8 cellular contexts compared by ENCODE assay signal in the genomic region with DNA sequence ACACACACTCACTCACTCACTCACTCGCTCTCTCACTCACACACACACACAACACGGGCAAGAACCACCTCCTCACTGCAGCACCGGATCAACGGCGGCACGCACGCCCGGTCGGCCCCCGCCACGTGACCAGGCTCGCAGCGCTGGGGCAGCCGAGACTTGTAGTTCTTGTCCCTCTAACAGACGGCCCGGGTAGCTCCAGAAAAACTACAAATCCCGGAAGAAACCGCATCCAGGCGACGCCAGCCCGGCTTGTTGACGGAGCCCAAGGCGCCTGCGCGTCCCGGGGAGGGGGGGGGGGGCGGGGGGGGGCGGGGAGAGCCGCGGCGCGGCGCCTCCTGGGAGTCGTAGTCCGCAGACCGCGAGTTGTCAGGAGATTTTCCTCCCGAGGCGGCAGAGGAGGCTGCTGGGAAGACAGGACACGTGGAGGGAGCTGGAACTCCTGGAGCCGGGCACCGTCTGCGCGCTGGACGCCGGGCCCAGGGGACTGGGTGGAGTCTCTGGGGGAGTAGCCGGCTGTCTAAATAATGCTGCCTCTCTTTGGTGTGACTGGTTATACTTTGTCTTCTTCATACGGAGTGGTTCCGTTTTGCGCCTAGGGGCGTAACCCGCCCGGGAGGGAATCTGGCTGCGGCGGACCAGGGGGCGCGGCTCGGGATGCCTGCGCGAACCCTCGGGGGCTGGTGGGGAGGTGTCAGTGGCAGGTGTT. TPM values are rescaled to one million over a fixed set of nuclear protein-coding genes. Genes with fewer than 3 reads are reported as not detected.
DNase-seq lines count a peak whose midpoint lies in the region; ATAC-seq and TF ChIP-seq lines count a peak whose summit lies in the region.

A gene with protein sequence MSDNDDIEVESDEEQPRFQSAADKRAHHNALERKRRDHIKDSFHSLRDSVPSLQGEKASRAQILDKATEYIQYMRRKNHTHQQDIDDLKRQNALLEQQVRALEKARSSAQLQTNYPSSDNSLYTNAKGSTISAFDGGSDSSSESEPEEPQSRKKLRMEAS (minus strand): TSS at position 77 of the 709 bp plus-strand sequence. CDS start 178 bp downstream, outside the sequence.

- H3K9me3 Mint-ChIP-seq in activated CD4-positive, alpha-beta memory T cell treated with anti-CD3 and anti-CD28 coated beads for 36 hours = no peaks in the 10 kb centered on the region

- POLR2A ChIA-PET in activated CD4-positive, alpha-beta memory T cell treated with anti-CD3 and anti-CD28 coated beads for 36 hours (lab: Charles Lee) = interaction anchor here (0.6 to 0.9 kb wide), 2 partner anchors 19 to 103 kb away, joined by 3 read pairs; no protein-coding TSS in a partner anchor

- H3K4me3 ChIP-seq in dorsolateral prefrontal cortex (peak within 1 kb of the TSS; percentile 74 to 100 (median 93)), liver (ENCODE audit: low read depth in 1 of 3, low read length in 3 of 3) (peak within 1 kb of the TSS; percentile 86 to 94 (median 92))

- peak within 1 kb of the TSS; percentile 82 to 84 for H3K9ac ChIP-seq in liver (ENCODE audit: low read depth in 1 of 2, low read length in 2 of 2)

- TF ChIP-seq RAD21 in liver (IDR thresholded peaks at IDR 0.05) = no peak

- H3K9me3 ChIP-seq in liver (ENCODE audit: control insufficient read depth in 4 of 4, low read length in 3 of 4) = no peaks in the 10 kb centered on the region

- H3K36me3 Mint-ChIP-seq in activated CD4-positive, alpha-beta memory T cell treated with anti-CD3 and anti-CD28 coated beads for 36 hours = peaks cover 13% of the 10 kb centered on the region

- peak within 1 kb of the TSS; percentile 96 for H3K4me3 Mint-ChIP-seq in activated CD4-positive, alpha-beta memory T cell treated with anti-CD3 and anti-CD28 coated beads for 36 hours

- peak; percentile 98 for DNase-seq in NCI-H82 (lab: John Stamatoyannopoulos, UW)
- DNase-seq in activated CD4-positive, alpha-beta memory T cell treated with anti-CD3 and anti-CD28 coated beads for 36 hours = peak; percentile 99
- DNase-seq in dorsolateral prefrontal cortex = peak; percentile 98 to 100 (median 99)
- peak; percentile 99 for DNase-seq in stimulated activated CD4-positive, alpha-beta T cell treated with anti-CD3 and anti-CD28 coated beads, Interleukin-4, amount 100 ng/mL, for 24 hours

- TF ChIP-seq CTCF in C4-2B (conservative IDR thresholded peaks at IDR 0.05) = no peak
- peak in 34 of 56 donors; percentile 5 to 58 (median 27) for TF ChIP-seq CTCF in dorsolateral prefrontal cortex (IDR thresholded peaks at IDR 0.05 in 54 of 56, conservative IDR thresholded peaks at IDR 0.05 in 2 of 56; ENCODE audit: low read depth in 1 of 56, partially characterized antibody in 56 of 56)
- no peak for TF ChIP-seq CTCF in liver (IDR thresholded peaks at IDR 0.05; ENCODE audit: low read depth, low read length, missing input control)

- H3K27me3 Mint-ChIP-seq in activated CD4-positive, alpha-beta memory T cell treated with anti-CD3 and anti-CD28 coated beads for 36 hours = no peaks in the 10 kb centered on the region

- H3K27ac Mint-ChIP-seq in activated CD4-positive, alpha-beta memory T cell treated with anti-CD3 and anti-CD28 coated beads for 36 hours = peak within 1 kb of the TSS; percentile 93

- WGBS in liver = under 1% methylated on average over 61 of the region's 61 CpGs

- intact Hi-C loops in activated CD4-positive, alpha-beta memory T cell treated with anti-CD3 and anti-CD28 coated beads for 36 hours (cut with micrococcal nuclease) = loop anchor here (1.0 to 5.0 kb wide), 7 partner anchors 104 to 1460 kb away; a partner anchor contains a TSS
- intact Hi-C loops in dorsolateral prefrontal cortex (cut with DNase I) = loop anchor here (1.0 to 5.0 kb wide), 3 partner anchors 116 to 310 kb away; a partner anchor contains a TSS

- ATAC-seq in GM19395 (IDR thresholded peaks at IDR 0.05; ENCODE audit: unreplicated experiment) (peak; percentile 82), HG03565 (IDR thresholded peaks at IDR 0.05; ENCODE audit: unreplicated experiment) (peak; percentile 85)

- H3K27ac ChIP-seq in C4-2B = peak within 1 kb of the TSS; percentile 90
- peak within 1 kb of the TSS in 54 of 59 donors; percentile 31 to 92 (median 77) for H3K27ac ChIP-seq in dorsolateral prefrontal cortex
- peak within 1 kb of the TSS; percentile 89 to 94 for H3K27ac ChIP-seq in liver (ENCODE audit: low read depth in 1 of 2, low read length in 2 of 2)

- H3K4me1 ChIP-seq in liver (ENCODE audit: control insufficient read depth in 4 of 4, insufficient read depth in 4 of 4, low read length in 3 of 4) = peaks cover 5 to 31% (median 21%) of the 10 kb centered on the region in 4 donors

- CTCF ChIA-PET in activated CD4-positive, alpha-beta memory T cell treated with anti-CD3 and anti-CD28 coated beads for 36 hours (lab: Charles Lee) = interaction anchor here (0.6 to 1.0 kb wide), 4 partner anchors 8 to 116 kb away, joined by 3 to 4 read pairs (median 4); a partner anchor contains a TSS

- H3K27me3 ChIP-seq in dorsolateral prefrontal cortex = no peaks in the 10 kb centered on the region
- H3K27me3 ChIP-seq in liver (ENCODE audit: control insufficient read depth in 4 of 4, insufficient read depth in 4 of 4, low read length in 3 of 4) = no peaks in the 10 kb centered on the region

- peaks cover 34% of the 10 kb centered on the region for H3K4me1 Mint-ChIP-seq in activated CD4-positive, alpha-beta memory T cell treated with anti-CD3 and anti-CD28 coated beads for 36 hours (ENCODE audit: low read depth)

- H3K36me3 ChIP-seq in liver (ENCODE audit: control insufficient read depth in 4 of 4, insufficient read depth in 3 of 4, low read depth in 1 of 4, low read length in 3 of 4) = peaks cover 0 to 1% (median 0%) of the 10 kb centered on the region in 4 donors

TF ChIP-seq in liver, 16 proteins besides CTCF, POLR2A, EP300 and RAD21 (continues in another document):
- TF ChIP-seq JUND (IDR thresholded peaks at IDR 0.05) (no peak), TAF1 (conservative IDR thresholded peaks at IDR 0.05) (peak; percentile 60), HNF4G (IDR thresholded peaks at IDR 0.05) (no peak), YY1 (IDR thresholded peaks at IDR 0.05) (peak; percentile 55), HNF4A (conservative IDR thresholded peaks at IDR 0.05) (peak in 1 of 2 donors; percentile 30), RXRA (IDR thresholded peaks at IDR 0.05) (no peak), SP1 (IDR thresholded peaks at IDR 0.05) (peak; percentile 64), GABPA (IDR thresholded peaks at IDR 0.05 in 1 of 2, conservative IDR thresholded peaks at IDR 0.05 in 1 of 2) (peak in 1 of 2 donors; percentile 62), NR2F2 (IDR thresholded peaks at IDR 0.05) (no peak), FOXA1 (IDR thresholded peaks at IDR 0.05) (peak; percentile 78)
- TF ChIP-seq, protein P1, sequence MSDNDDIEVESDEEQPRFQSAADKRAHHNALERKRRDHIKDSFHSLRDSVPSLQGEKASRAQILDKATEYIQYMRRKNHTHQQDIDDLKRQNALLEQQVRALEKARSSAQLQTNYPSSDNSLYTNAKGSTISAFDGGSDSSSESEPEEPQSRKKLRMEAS (IDR thresholded peaks at IDR 0.05) = peak; percentile 96
- TF ChIP-seq, protein P2, sequence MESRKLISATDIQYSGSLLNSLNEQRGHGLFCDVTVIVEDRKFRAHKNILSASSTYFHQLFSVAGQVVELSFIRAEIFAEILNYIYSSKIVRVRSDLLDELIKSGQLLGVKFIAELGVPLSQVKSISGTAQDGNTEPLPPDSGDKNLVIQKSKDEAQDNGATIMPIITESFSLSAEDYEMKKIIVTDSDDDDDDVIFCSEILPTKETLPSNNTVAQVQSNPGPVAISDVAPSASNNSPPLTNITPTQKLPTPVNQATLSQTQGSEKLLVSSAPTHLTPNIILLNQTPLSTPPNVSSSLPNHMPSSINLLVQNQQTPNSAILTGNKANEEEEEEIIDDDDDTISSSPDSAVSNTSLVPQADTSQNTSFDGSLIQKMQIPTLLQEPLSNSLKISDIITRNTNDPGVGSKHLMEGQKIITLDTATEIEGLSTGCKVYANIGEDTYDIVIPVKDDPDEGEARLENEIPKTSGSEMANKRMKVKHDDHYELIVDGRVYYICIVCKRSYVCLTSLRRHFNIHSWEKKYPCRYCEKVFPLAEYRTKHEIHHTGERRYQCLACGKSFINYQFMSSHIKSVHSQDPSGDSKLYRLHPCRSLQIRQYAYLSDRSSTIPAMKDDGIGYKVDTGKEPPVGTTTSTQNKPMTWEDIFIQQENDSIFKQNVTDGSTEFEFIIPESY (IDR thresholded peaks at IDR 0.05) = peak; percentile 53
- TF ChIP-seq, protein P3, sequence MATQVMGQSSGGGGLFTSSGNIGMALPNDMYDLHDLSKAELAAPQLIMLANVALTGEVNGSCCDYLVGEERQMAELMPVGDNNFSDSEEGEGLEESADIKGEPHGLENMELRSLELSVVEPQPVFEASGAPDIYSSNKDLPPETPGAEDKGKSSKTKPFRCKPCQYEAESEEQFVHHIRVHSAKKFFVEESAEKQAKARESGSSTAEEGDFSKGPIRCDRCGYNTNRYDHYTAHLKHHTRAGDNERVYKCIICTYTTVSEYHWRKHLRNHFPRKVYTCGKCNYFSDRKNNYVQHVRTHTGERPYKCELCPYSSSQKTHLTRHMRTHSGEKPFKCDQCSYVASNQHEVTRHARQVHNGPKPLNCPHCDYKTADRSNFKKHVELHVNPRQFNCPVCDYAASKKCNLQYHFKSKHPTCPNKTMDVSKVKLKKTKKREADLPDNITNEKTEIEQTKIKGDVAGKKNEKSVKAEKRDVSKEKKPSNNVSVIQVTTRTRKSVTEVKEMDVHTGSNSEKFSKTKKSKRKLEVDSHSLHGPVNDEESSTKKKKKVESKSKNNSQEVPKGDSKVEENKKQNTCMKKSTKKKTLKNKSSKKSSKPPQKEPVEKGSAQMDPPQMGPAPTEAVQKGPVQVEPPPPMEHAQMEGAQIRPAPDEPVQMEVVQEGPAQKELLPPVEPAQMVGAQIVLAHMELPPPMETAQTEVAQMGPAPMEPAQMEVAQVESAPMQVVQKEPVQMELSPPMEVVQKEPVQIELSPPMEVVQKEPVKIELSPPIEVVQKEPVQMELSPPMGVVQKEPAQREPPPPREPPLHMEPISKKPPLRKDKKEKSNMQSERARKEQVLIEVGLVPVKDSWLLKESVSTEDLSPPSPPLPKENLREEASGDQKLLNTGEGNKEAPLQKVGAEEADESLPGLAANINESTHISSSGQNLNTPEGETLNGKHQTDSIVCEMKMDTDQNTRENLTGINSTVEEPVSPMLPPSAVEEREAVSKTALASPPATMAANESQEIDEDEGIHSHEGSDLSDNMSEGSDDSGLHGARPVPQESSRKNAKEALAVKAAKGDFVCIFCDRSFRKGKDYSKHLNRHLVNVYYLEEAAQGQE (IDR thresholded peaks at IDR 0.05) = peak; percentile 49
- TF ChIP-seq, protein P4, sequence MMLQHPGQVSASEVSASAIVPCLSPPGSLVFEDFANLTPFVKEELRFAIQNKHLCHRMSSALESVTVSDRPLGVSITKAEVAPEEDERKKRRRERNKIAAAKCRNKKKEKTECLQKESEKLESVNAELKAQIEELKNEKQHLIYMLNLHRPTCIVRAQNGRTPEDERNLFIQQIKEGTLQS (IDR thresholded peaks at IDR 0.05) = no peak

RNA-seq across cellular contexts. Expression of the gene that starts here (rescaled TPM):
- 10 to 100 TPM; 74.5 to 80.7 TPM for total RNA-seq in activated CD4-positive, alpha-beta memory T cell treated with anti-CD3 and anti-CD28 coated beads for 36 hours
- total RNA-seq in dorsolateral prefrontal cortex (100 to 1,000 TPM in 81 of 120 experiments, 10 to 100 TPM in 39; 73.6 to 138 (median 106) TPM), liver (10 to 100 TPM; 18.9 to 27.0 TPM)
- 10 to 100 TPM; 14.8 TPM for polyA plus RNA-seq in liver

Comparison
In these comparisons a context has a peak if more than half of its experiments do, and no peak if none do; other contexts are left out.
1. Peak in every context shown above with its lines: DNase-seq, ATAC-seq, H3K4me3 ChIP-seq and H3K27ac ChIP-seq.
2. CTCF ChIP-seq: peak in dorsolateral prefrontal cortex (34 of 56); none in C4-2B (single experiment) and liver (single experiment).